Comparison of ENCODE assay signal across 15 cellular contexts in the genomic region with DNA sequence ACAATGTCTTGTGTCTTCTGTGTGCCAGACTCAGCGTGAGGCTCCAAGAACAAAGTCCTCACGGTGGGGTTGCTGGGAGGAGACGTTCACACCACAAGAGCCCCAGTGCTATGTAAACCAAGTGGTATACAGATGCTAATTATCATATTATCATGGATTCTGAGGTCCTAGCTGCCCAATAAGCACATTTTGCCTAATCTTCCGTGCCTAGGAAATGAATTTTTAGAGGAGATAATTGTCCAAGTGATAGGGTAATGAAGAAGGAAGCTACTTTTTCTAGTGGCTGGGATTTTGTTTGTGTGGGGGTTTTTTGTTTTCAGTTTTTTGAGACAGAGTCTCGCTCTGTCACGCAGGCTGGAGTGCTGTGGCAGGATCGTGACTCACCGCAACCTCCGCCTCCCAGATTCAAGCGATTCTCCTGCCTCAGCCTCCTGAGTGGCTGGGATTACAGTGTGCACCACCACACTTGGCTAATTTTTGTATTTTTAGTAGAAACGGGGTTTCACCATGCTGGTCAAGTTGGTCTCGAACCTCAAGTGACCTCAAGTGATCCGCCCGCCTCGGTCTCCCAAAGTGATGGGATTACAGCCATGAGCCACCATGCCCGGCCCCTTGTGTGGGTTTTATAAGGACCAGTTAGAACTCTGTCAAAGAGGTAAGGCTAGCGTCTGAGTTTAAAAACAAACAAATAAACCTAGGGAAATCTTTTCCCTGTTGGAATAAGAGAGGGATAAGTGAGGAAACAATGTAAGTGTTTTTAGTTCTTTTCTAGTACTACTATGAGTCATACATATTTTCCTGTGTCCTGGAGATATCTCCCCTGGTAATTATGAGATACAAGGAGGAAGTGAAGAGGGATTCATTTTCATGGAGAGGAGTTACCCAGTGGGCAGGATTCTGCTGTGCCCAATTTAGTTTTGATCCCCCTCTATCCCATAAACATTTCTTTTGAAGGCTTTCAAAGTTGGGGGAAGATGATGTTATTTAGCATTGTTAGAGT. TPM values are rescaled to one million over a fixed set of nuclear protein-coding genes. Genes with fewer than 3 reads are reported as not detected.
DNase-seq lines count a peak whose midpoint lies in the region; ATAC-seq and TF ChIP-seq lines count a peak whose summit lies in the region.
"Had no signal": no experiment of that assay in that cellular context is flagged by ENCODE, and none has a peak within 500 bp of the region (broad histone marks: within the 10 kb centered on the region; RNA-seq: fewer than 3 reads in every experiment).

No MANE protein-coding gene starts in this region.

- H3K27ac ChIP-seq in brain microvascular endothelial cell = peak overlapping the region; percentile 97
- H3K27ac ChIP-seq: heart left ventricle had no signal

- TF ChIP-seq CTCF in AG10803 (conservative IDR thresholded peaks at IDR 0.05; ENCODE audit: low read length) (no peak), brain microvascular endothelial cell (IDR thresholded peaks at IDR 0.05; ENCODE audit: low read depth, low read length, missing control alignments) (no peak), Caco-2 (IDR thresholded peaks at IDR 0.05; ENCODE audit: insufficient read depth in 1 of 2, low read depth in 1 of 2, low read length in 1 of 2, severe bottlenecking in 1 of 2, unreplicated experiment in 1 of 2) (no peak)

- no peaks in the 10 kb centered on the region for H3K9me3 Mint-ChIP-seq in Caco-2 (ENCODE audit: unreplicated experiment)
- H3K9me3 Mint-ChIP-seq: naive thymus-derived CD8-positive, alpha-beta T cell had no signal

- H3K36me3 Mint-ChIP-seq in Caco-2 (ENCODE audit: insufficient read depth, unreplicated experiment) = no peaks in the 10 kb centered on the region
- H3K36me3 Mint-ChIP-seq: naive thymus-derived CD8-positive, alpha-beta T cell had no signal

- H3K36me3 ChIP-seq in brain microvascular endothelial cell (replicated peaks) = no peaks in the 10 kb centered on the region
- no peaks in the 10 kb centered on the region for H3K36me3 ChIP-seq in Caco-2 (ENCODE audit: control insufficient read depth, insufficient read depth, low read length)
- H3K36me3 ChIP-seq: heart left ventricle had no signal

- CTCF ChIA-PET in Caco-2 (lab: Charles Lee) = no interaction called here

- intact Hi-C loops in Caco-2 (cut with micrococcal nuclease; ENCODE audit: unreplicated experiment) = no loop called here

- peaks cover 6% of the 10 kb centered on the region for H3K4me1 Mint-ChIP-seq in Caco-2 (ENCODE audit: low read depth, unreplicated experiment)

- ATAC-seq in HG03025 (IDR thresholded peaks at IDR 0.05; ENCODE audit: low FRiP score, unreplicated experiment) = no peak
- no peak for ATAC-seq in GM21825 (IDR thresholded peaks at IDR 0.05; ENCODE audit: unreplicated experiment)
- ATAC-seq: activated CD4-positive, CD25-positive, alpha-beta regulatory T cell treated with anti-CD3 and anti-CD28 coated beads, Interleukin-2, amount 50 U/mL, for 24 hours; heart left ventricle; naive thymus-derived CD8-positive, alpha-beta T cell; Right ventricle myocardium inferior had no signal

- H3K4me3 ChIP-seq in AG10803 (ENCODE audit: low read length) (no peak overlapping the region), brain microvascular endothelial cell (ENCODE audit: low read depth, low read length) (no peak overlapping the region), Caco-2 (ENCODE audit: low read depth, low read length) (no peak overlapping the region)
- H3K4me3 ChIP-seq: heart left ventricle had no signal

- H3K27me3 Mint-ChIP-seq in Caco-2 (ENCODE audit: insufficient read depth, unreplicated experiment) = no peaks in the 10 kb centered on the region

- no peaks in the 10 kb centered on the region for H3K4me1 ChIP-seq in Caco-2

- no peaks in the 10 kb centered on the region for H3K27me3 ChIP-seq in brain microvascular endothelial cell (replicated peaks)
- H3K27me3 ChIP-seq in Caco-2 (replicated peaks; ENCODE audit: control insufficient read depth, insufficient read depth, low read length) = no peaks in the 10 kb centered on the region
- H3K27me3 ChIP-seq: heart left ventricle had no signal

- no TSS peak for BruUV-seq in Caco-2 (replicated peaks; lab: Mats Ljungman, UMichigan)

- no peaks in the 10 kb centered on the region for H3K9me3 ChIP-seq in Caco-2
- H3K9me3 ChIP-seq: heart left ventricle had no signal

- no peak overlapping the region for H3K4me3 Mint-ChIP-seq in Caco-2 (ENCODE audit: unreplicated experiment)
- H3K4me3 Mint-ChIP-seq: B cell; naive thymus-derived CD8-positive, alpha-beta T cell had no signal

- no peak overlapping the region for H3K27ac Mint-ChIP-seq in Caco-2 (ENCODE audit: unreplicated experiment)
- H3K27ac Mint-ChIP-seq: B cell; naive thymus-derived CD8-positive, alpha-beta T cell had no signal

- POLR2A ChIA-PET in Caco-2 (lab: Charles Lee) = interaction anchor here (0.7 kb wide), 1 partner anchor 196 kb away, joined by 3 read pairs; no protein-coding TSS in a partner anchor

- in situ Hi-C loops in brain microvascular endothelial cell (cut with HindIII; ENCODE audit: low pct_ligation_motif_present, low sequenced_read_pairs) = no loop called here

- DNase-seq in AG10803 (ENCODE audit: low read depth) (peak; percentile 56), LHCN-M2 (ENCODE audit: low read depth) (peak; percentile 70), brain microvascular endothelial cell (peak; percentile 78), kidney glomerular epithelial cell (lab: John Stamatoyannopoulos, UW) (peak; percentile 56), NCI-H1930 (lab: John Stamatoyannopoulos, UW) (no peak), Caco-2 (no peak)
- DNase-seq: cerebellar nuclear complex; heart left ventricle; naive thymus-derived CD8-positive, alpha-beta T cell; NCI-H2107 had no signal

RNA-seq across cellular contexts. Expression of a gene that starts 9.5 kb away (rescaled TPM):
- total RNA-seq in LHCN-M2 (2014; rRNA removed) (7.6 and 13.9 TPM in 2 replicates), Caco-2 (2022) (9.3 and 9.5 TPM in 2 replicates)
- polyA plus RNA-seq in LHCN-M2 (2012) = 10.4 TPM

Comparison
In these comparisons a context has a peak if more than half of its experiments do, and no peak if none do; other contexts are left out.
1. DNase-seq: peak in AG10803 (single experiment), LHCN-M2 (single experiment), brain microvascular endothelial cell (single experiment) and kidney glomerular epithelial cell (single experiment); none in NCI-H1930 (0 of 2) and Caco-2 (0 of 2).